ENCODE assay signal across 14 cellular contexts in the genomic region with DNA sequence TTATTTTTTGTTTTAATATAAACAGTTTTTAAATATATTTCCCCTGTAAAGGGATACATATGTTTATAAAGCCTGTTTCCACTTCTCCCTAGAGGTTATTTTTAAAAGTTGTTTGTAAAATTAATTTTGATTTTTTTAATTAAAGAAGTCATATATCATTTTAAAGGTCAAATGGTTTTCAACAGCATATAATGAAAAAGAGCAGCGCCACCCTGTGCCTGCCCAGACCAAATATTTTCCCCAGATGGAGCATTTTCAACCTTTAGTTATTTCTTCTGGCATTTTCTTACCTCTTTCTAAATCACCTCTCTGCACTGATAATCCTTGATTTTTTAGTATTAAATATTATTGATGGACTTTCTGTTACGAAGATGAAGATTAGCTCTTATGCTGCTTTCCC. TPM values are rescaled to one million over a fixed set of nuclear protein-coding genes. Genes with fewer than 3 reads are reported as not detected.
DNase-seq lines count a peak whose midpoint lies in the region; ATAC-seq and TF ChIP-seq lines count a peak whose summit lies in the region.
"Had no signal": no experiment of that assay in that cellular context is flagged by ENCODE, and none has a peak within 500 bp of the region (broad histone marks: within the 10 kb centered on the region; RNA-seq: fewer than 3 reads in every experiment).

No MANE protein-coding gene starts in this region.

- H3K9me3 Mint-ChIP-seq in endothelial cell (ENCODE audit: unreplicated experiment) = no peaks in the 10 kb centered on the region
- H3K9me3 Mint-ChIP-seq in type B pancreatic cell = no peaks in the 10 kb centered on the region

- H3K4me3 ChIP-seq in heart left ventricle = no peak overlapping the region
- H3K4me3 ChIP-seq: SJCRH30 had no signal

- H3K9me3 ChIP-seq in heart left ventricle = no peaks in the 10 kb centered on the region
- H3K9me3 ChIP-seq: SJCRH30 had no signal

- DNase-seq in heart left ventricle (no peak), cardiac septum (ENCODE audit: low spot score) (no peak), OCI-M1 (lab: John Stamatoyannopoulos, UW) (peak; percentile 28), endothelial cell (ENCODE audit: low spot score) (no peak), type B pancreatic cell (ENCODE audit: extremely low spot score, unreplicated experiment) (no peak), H4 (ENCODE audit: low spot score) (no peak), NCI-H1092 treated with DMSO at 0.1 percent for 48 hours (lab: John Stamatoyannopoulos, UW) (no peak)
- DNase-seq: activated CD4-positive, alpha-beta T cell treated with anti-CD3 and anti-CD28 coated beads for 48 hours; activated naive CD4-positive, alpha-beta T cell treated with Interleukin-2 at 50 U/mL for 16 hours; effector CD8-positive, alpha-beta T cell; naive B cell; NCI-H2081; SJCRH30 had no signal

- ATAC-seq in heart left ventricle (no peak), esophagus mucosa (no peak)

- peaks cover 0 to 78% (median 36%) of the 10 kb centered on the region in 9 donors for H3K27me3 ChIP-seq in heart left ventricle

- peaks cover 3% of the 10 kb centered on the region for H3K36me3 Mint-ChIP-seq in endothelial cell (ENCODE audit: low read depth, unreplicated experiment)
- H3K36me3 Mint-ChIP-seq in type B pancreatic cell = no peaks in the 10 kb centered on the region
- H3K36me3 Mint-ChIP-seq: naive B cell had no signal

- H3K27ac Mint-ChIP-seq in endothelial cell (ENCODE audit: unreplicated experiment) = peak overlapping the region; percentile 91
- H3K27ac Mint-ChIP-seq in type B pancreatic cell = no peak overlapping the region
- H3K27ac Mint-ChIP-seq: naive B cell had no signal

- intact Hi-C loops in heart left ventricle (cut with DNase I) = loop anchor here in 5 of 10 donors (5.0 to 10.0 kb wide), 2 partner anchors 393 to 396 kb away; no protein-coding TSS in a partner anchor
- intact Hi-C loops in cardiac septum (cut with DNase I) = no loop called here

- H3K36me3 ChIP-seq in heart left ventricle = no peaks in the 10 kb centered on the region
- H3K36me3 ChIP-seq: SJCRH30 had no signal

- H3K4me1 ChIP-seq in heart left ventricle = no peaks in the 10 kb centered on the region
- H3K4me1 ChIP-seq: SJCRH30 had no signal

- 62 to 83% (median 75%) methylated on average over 2 of the region's 2 CpGs for WGBS in heart left ventricle, 4 donors

- no peak overlapping the region for H3K27ac ChIP-seq in heart left ventricle
- H3K27ac ChIP-seq: SJCRH30 had no signal

- no peak for TF ChIP-seq POLR2A in heart left ventricle (IDR thresholded peaks at IDR 0.05)

- H3K4me1 Mint-ChIP-seq in endothelial cell (ENCODE audit: unreplicated experiment) (peaks cover 16% of the 10 kb centered on the region), type B pancreatic cell (ENCODE audit: unreplicated experiment) (peaks cover 9% of the 10 kb centered on the region)
- H3K4me1 Mint-ChIP-seq: naive B cell had no signal

- H3K27me3 Mint-ChIP-seq in endothelial cell (ENCODE audit: unreplicated experiment) (peaks cover 3% of the 10 kb centered on the region), type B pancreatic cell (peaks cover 39% of the 10 kb centered on the region)

- H3K4me3 Mint-ChIP-seq in endothelial cell (ENCODE audit: unreplicated experiment) (no peak overlapping the region), type B pancreatic cell (no peak overlapping the region)
- H3K4me3 Mint-ChIP-seq: naive B cell had no signal

- peak in 8 of 12 donors; percentile 14 to 51 (median 36) for TF ChIP-seq CTCF in heart left ventricle (IDR thresholded peaks at IDR 0.05)
- no peak for TF ChIP-seq CTCF in endothelial cell (IDR thresholded peaks at IDR 0.05; ENCODE audit: unreplicated experiment)
- peak; percentile 56 for TF ChIP-seq CTCF in type B pancreatic cell (conservative IDR thresholded peaks at IDR 0.05)

RNA-seq across cellular contexts. Expression of a gene that starts 21.0 kb away (rescaled TPM):
- 1 to 10 TPM; 2.7 to 7.4 (median 4.2) TPM for total RNA-seq in heart left ventricle
- 1 to 10 TPM; 2.2 to 3.0 TPM for polyA plus RNA-seq in heart left ventricle
- 5.0 TPM for total RNA-seq in cardiac septum
- 17.4 TPM for total RNA-seq in endothelial cell (ENCODE audit: unreplicated experiment)
- total RNA-seq in type B pancreatic cell (ENCODE audit: low replicate concordance) = 7.4 and 67.3 TPM in 2 replicates
- 10.0 and 13.0 TPM in 2 replicates for total RNA-seq in H4 (2014; rRNA removed; shearing (Covaris generic))
- total RNA-seq in esophagus mucosa = 0.36 TPM
